Comparison of ENCODE assay signal across 29 cellular contexts in the genomic region with DNA sequence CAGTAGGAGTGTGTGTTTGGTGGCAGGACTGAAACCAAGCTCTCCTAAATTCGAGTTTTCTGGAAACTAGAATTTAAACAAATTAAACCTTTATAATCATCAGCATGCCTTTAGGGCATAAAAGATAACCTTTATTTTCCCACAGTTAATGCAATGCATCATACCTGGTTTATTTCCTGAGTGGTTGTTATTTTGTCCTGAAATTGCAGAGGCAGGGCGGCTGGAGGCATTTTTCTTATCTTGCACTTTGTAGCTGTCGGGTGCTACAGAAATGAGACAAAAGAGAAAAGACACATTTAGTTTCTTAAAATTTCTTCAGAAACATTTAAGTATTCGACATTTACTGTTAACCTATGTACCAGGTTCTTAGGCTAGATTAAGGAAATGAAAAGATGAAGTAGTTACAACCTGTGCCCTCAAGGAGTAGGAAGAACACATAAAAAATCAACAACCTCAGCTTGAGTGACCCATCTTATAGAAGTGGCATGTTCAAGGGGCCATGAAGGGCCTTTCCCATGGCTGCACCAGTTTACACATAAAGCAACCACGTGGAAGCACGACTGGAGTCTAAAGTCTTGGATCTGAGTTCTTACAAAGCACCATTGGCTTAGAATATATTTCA.
"Had no signal": no experiment of that assay in that cellular context is flagged by ENCODE, and none has a peak within 500 bp of the region (broad histone marks: within the 10 kb centered on the region; RNA-seq: fewer than 3 reads in every experiment).

No MANE protein-coding gene starts in this region.

- H3K4me3 ChIP-seq: gastrocnemius medialis, lower lobe of right lung, neural progenitor cell, psoas muscle, sigmoid colon, tibial artery had no signal

- ATAC-seq: activated CD8-positive, alpha-beta T cell treated with anti-CD3 and anti-CD28 coated beads for 36 hours; activated T-cell treated with anti-CD3 and anti-CD28 coated beads, Interleukin-2, amount 50 U/mL, for 4 hours; activated T-helper 17 cell treated with anti-CD3 and anti-CD28 coated beads, Interleukin-2, amount 50 U/mL, for 72 hours; gastrocnemius medialis; left lobe of liver; lower lobe of right lung; natural killer cell; psoas muscle; stimulated activated effector memory CD8-positive, alpha-beta T cell treated with anti-CD3 and anti-CD28 coated beads, Interleukin-12 subunit alpha, Interleukin-12 subunit beta, amount 100 ng/mL, for 72 hours; stimulated activated naive CD8-positive, alpha-beta T cell treated with anti-CD3 and anti-CD28 coated beads, Interleukin-15, amount 100 ng/mL, for 72 hours had no signal

- H3K4me1 ChIP-seq: gastrocnemius medialis, lower lobe of right lung, neural progenitor cell, psoas muscle, sigmoid colon, tibial artery had no signal

- H3K36me3 ChIP-seq: gastrocnemius medialis, lower lobe of right lung, neural progenitor cell, sigmoid colon had no signal

- DNase-seq: activated B cell treated with CpG ODN at 0.5 μM for 24 hours; activated CD4-positive, alpha-beta T cell treated with anti-CD3 and anti-CD28 coated beads, Interleukin-2, amount 50 U/mL, for 1 hour; activated CD8-positive, alpha-beta T cell treated with anti-CD3 and anti-CD28 coated beads for 36 hours; activated gamma-delta T cell treated with Interleukin-2 at 50 U/mL for 16 hours; activated naive CD4-positive, alpha-beta T cell treated with anti-CD3 and anti-CD28 coated beads, Interleukin-2, amount 50 U/mL, for 16 hours; activated T-cell treated with anti-CD3 and anti-CD28 coated beads, Interleukin-2, amount 50 U/mL, for 4 hours; amniotic stem cell; caudate nucleus; dermis blood vessel endothelial cell; effector CD8-positive, alpha-beta T cell; erythroblast; gastrocnemius medialis; hippocampal formation; lower lobe of right lung; mesenchymal stem cell; natural killer cell; occipital lobe; psoas muscle; sigmoid colon; small intestine; stimulated activated CD4-positive, alpha-beta T cell treated with anti-CD3 and anti-CD28 coated beads, Interleukin-4, amount 100 ng/mL, for 24 hours; stimulated activated naive CD8-positive, alpha-beta T cell treated with anti-CD3 and anti-CD28 coated beads, Interleukin-15, amount 100 ng/mL, for 72 hours; T-helper 1 cell; tibial artery had no signal

- H3K27me3 ChIP-seq: gastrocnemius medialis, neural progenitor cell, sigmoid colon, tibial artery had no signal

- H3K27ac ChIP-seq: gastrocnemius medialis, lower lobe of right lung, neural progenitor cell, parathyroid adenoma, psoas muscle, sigmoid colon, tibial artery had no signal

- H3K9me3 ChIP-seq: gastrocnemius medialis, lower lobe of right lung, psoas muscle, sigmoid colon, tibial artery had no signal
